In genomic region chr21:38963006-38963405, GRCh38 we compare ENCODE assay signal across 28 cellular contexts.
"Had no signal": no experiment of that assay in that cellular context is flagged by ENCODE, and none has a peak within 500 bp of the region (broad histone marks: within the 10 kb centered on the region; RNA-seq: fewer than 3 reads in every experiment).

No MANE protein-coding gene starts in this region.

- H3K27ac ChIP-seq: coronary artery, epithelial cell of prostate, esophagus squamous epithelium, gastrocnemius medialis, heart right ventricle, left lung, lower lobe of right lung had no signal

- H3K27ac Mint-ChIP-seq: endodermal cell; naive thymus-derived CD4-positive, alpha-beta T cell had no signal

- FAIRE-seq: colon, endometrium, islet of Langerhans, keratinocyte had no signal

- ATAC-seq: esophagus mucosa; gastrocnemius medialis; heart right ventricle; left cardiac atrium; left lung; left ventricle myocardium superior; lower lobe of right lung; naive thymus-derived CD4-positive, alpha-beta T cell had no signal

- DNase-seq: dermis blood vessel endothelial cell; dorsolateral prefrontal cortex; effector CD4-positive, alpha-beta T cell; effector memory CD4-positive, alpha-beta T cell; endodermal cell; erythroblast; esophagus squamous epithelium; foreskin fibroblast; foreskin melanocyte; gastrocnemius medialis; glutamatergic neuron; head of caudate nucleus; heart right ventricle; hippocampal formation; left cardiac atrium; left lung; left ventricle myocardium superior; lower lobe of right lung; mesendoderm; midbrain; naive thymus-derived CD4-positive, alpha-beta T cell had no signal

- H3K4me3 ChIP-seq: coronary artery, dorsolateral prefrontal cortex, esophagus squamous epithelium, gastrocnemius medialis, heart right ventricle, left lung, lower lobe of right lung had no signal

- H3K9me3 ChIP-seq: esophagus squamous epithelium, gastrocnemius medialis, left lung, lower lobe of right lung had no signal

- H3K27me3 ChIP-seq: dorsolateral prefrontal cortex, esophagus squamous epithelium, gastrocnemius medialis, heart right ventricle, left lung had no signal

- H3K36me3 ChIP-seq: esophagus squamous epithelium, gastrocnemius medialis, heart right ventricle, left lung, lower lobe of right lung had no signal

- H3K4me3 Mint-ChIP-seq: endodermal cell; naive thymus-derived CD4-positive, alpha-beta T cell had no signal
